9 cellular contexts compared by ENCODE assay signal in the genomic region with DNA sequence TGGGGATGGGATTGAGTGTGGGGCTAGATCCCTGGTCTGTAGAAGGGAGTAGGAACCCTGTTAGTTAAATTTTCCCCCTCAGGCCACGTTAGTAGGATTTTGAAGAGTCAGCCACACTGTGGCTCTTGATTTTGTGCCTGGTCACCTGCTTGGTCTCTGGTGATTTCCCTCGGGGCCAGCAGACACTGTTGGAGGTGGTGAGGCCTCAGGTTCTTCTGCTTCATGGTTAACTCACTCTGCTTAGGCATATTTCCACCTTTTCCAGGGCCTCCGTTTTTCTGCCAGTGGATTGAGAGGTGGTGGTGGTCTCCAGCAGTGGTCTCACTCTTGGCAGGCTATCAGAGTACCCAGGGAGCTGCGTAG. TPM values are rescaled to one million over a fixed set of nuclear protein-coding genes. Genes with fewer than 3 reads are reported as not detected.
A peak's percentile ranks its signal among the peaks of the same experiment; 100 is the strongest.
DNase-seq lines count a peak whose midpoint lies in the region; ATAC-seq and TF ChIP-seq lines count a peak whose summit lies in the region.
"Had no signal": no experiment of that assay in that cellular context is flagged by ENCODE, and none has a peak within 500 bp of the region (broad histone marks: within the 10 kb centered on the region; RNA-seq: fewer than 3 reads in every experiment).

No MANE protein-coding gene starts in this region.

- no peak for TF ChIP-seq RAD21 in SK-N-SH (IDR thresholded peaks at IDR 0.05; ENCODE audit: low read length)

- H3K27ac ChIP-seq in SK-N-SH (ENCODE audit: low read depth in 2 of 2, low read length in 1 of 2): peak overlapping the region; percentile 62 to 92; a peak in 3 of 4 replicates
- H3K27ac ChIP-seq in hepatocyte: peak overlapping the region; percentile 79
- H3K27ac ChIP-seq in smooth muscle cell (ENCODE audit: low read depth): peak overlapping the region; percentile 63
- peak overlapping the region in 1 of 5 donors; percentile 21 for H3K27ac ChIP-seq in adrenal gland

- H2AFZ ChIP-seq in SK-N-SH (ENCODE audit: low read depth) (no peak overlapping the region; the same call in 1 of the 2 replicates), hepatocyte (no peak overlapping the region), smooth muscle cell (ENCODE audit: low read depth) (no peak overlapping the region)

- H3K4me3 Mint-ChIP-seq in activated T-cell treated with anti-CD3 and anti-CD28 coated beads, Interleukin-2, amount 50 U/mL, for 4 hours: peak overlapping the region; percentile 97

- H3F3A ChIP-seq in SK-N-SH (replicated peaks; ENCODE audit: insufficient read depth): peaks cover 13% of the 10 kb centered on the region
- H3F3A ChIP-seq in smooth muscle cell (ENCODE audit: low read depth): peaks cover 23% of the 10 kb centered on the region

- H3K27me3 Mint-ChIP-seq in activated T-cell treated with anti-CD3 and anti-CD28 coated beads, Interleukin-2, amount 50 U/mL, for 4 hours (ENCODE audit: low read depth): no peaks in the 10 kb centered on the region

- H3K9ac ChIP-seq in SK-N-SH: peak overlapping the region; percentile 32; the same call in 1 of the 2 replicates
- H3K9ac ChIP-seq in smooth muscle cell (ENCODE audit: low read depth): no peak overlapping the region

- intact Hi-C loops in adrenal gland (cut with DNase I): no loop called here

- DNase-seq in SK-N-SH: no peak
- DNase-seq in activated T-cell treated with anti-CD3 and anti-CD28 coated beads, Interleukin-2, amount 50 U/mL, for 4 hours: no peak
- DNase-seq in hepatocyte (ENCODE audit: low spot score): no peak
- no peak for DNase-seq in smooth muscle cell (lab: John Stamatoyannopoulos, UW; ENCODE audit: unreplicated experiment)
- no peak for DNase-seq in cerebellar nuclear complex (lab: John Stamatoyannopoulos, UW)
- no peak for DNase-seq in adrenal gland
- no peak for DNase-seq in NCI-H187 treated with DMSO at 0.1 percent for 48 hours (lab: John Stamatoyannopoulos, UW)
- DNase-seq: NCI-H1694 treated with DMSO at 0.1 percent for 48 hours had no signal

- H3K4me3 ChIP-seq in SK-N-SH (ENCODE audit: low read depth in 2 of 2, low read length in 1 of 2) (peak overlapping the region in 1 of 2 experiments; percentile 17; a peak in 2 of 4 replicates), hepatocyte (no peak overlapping the region), smooth muscle cell (no peak overlapping the region), adrenal gland (no peak overlapping the region)

- H3K27me3 ChIP-seq in SK-N-SH (ENCODE audit: insufficient read depth): no peaks in the 10 kb centered on the region
- H3K27me3 ChIP-seq in hepatocyte: no peaks in the 10 kb centered on the region
- H3K27me3 ChIP-seq in smooth muscle cell (ENCODE audit: low read depth): no peaks in the 10 kb centered on the region
- no peaks in the 10 kb centered on the region for H3K27me3 ChIP-seq in adrenal gland

- H3K36me3 Mint-ChIP-seq in activated T-cell treated with anti-CD3 and anti-CD28 coated beads, Interleukin-2, amount 50 U/mL, for 4 hours (ENCODE audit: insufficient read depth): peaks cover under 1% of the 10 kb centered on the region

- TF ChIP-seq POLR2A in adrenal gland (IDR thresholded peaks at IDR 0.05): no peak

- POLR2A ChIA-PET in SK-N-SH (lab: Yijun Ruan, JAX): no interaction called here

- H3K4me1 Mint-ChIP-seq in activated T-cell treated with anti-CD3 and anti-CD28 coated beads, Interleukin-2, amount 50 U/mL, for 4 hours (ENCODE audit: low read depth): peaks cover 80% of the 10 kb centered on the region

- H4K20me1 ChIP-seq in SK-N-SH (ENCODE audit: insufficient read depth) (peaks cover 82% of the 10 kb centered on the region), hepatocyte (ENCODE audit: insufficient read depth, poor library complexity, severe bottlenecking) (peaks cover 77% of the 10 kb centered on the region), smooth muscle cell (ENCODE audit: low read depth) (peaks cover 85% of the 10 kb centered on the region)

- H3K9me3 Mint-ChIP-seq in activated T-cell treated with anti-CD3 and anti-CD28 coated beads, Interleukin-2, amount 50 U/mL, for 4 hours: no peaks in the 10 kb centered on the region

- 32% methylated on average over 4 of the region's 4 CpGs for WGBS in SK-N-SH (ENCODE audit: low lambda C conversion rate)
- 49% methylated on average over 4 of the region's 4 CpGs for WGBS in hepatocyte (ENCODE audit: low lambda C conversion rate, missing lambda C conversion rate)
- WGBS in smooth muscle cell (ENCODE audit: low lambda C conversion rate): 62% methylated on average over 4 of the region's 4 CpGs
- 58 to 78% (median 66%) methylated on average over 3 to 4 of the region's 4 CpGs for WGBS in adrenal gland, 4 donors

- TF ChIP-seq CTCF in SK-N-SH (IDR thresholded peaks at IDR 0.05) (no peak), hepatocyte (IDR thresholded peaks at IDR 0.05; ENCODE audit: poor library complexity) (no peak), smooth muscle cell (IDR thresholded peaks at IDR 0.05; ENCODE audit: borderline replicate concordance, insufficient read depth, poor library complexity, severe bottlenecking) (no peak), adrenal gland (IDR thresholded peaks at IDR 0.05) (no peak)

- TF ChIP-seq EP300 in SK-N-SH (IDR thresholded peaks at IDR 0.05; ENCODE audit: borderline replicate concordance in 1 of 2, low read depth in 1 of 2, low read length in 1 of 2): no peak

- H3K9me3 ChIP-seq in SK-N-SH (no peaks in the 10 kb centered on the region), hepatocyte (ENCODE audit: low read depth) (no peaks in the 10 kb centered on the region), smooth muscle cell (replicated peaks; ENCODE audit: low read depth) (no peaks in the 10 kb centered on the region), adrenal gland (replicated peaks in 1 of 3) (no peaks in the 10 kb centered on the region)

- H3K4me2 ChIP-seq in SK-N-SH (peak overlapping the region; percentile 67), hepatocyte (peak overlapping the region; percentile 65), smooth muscle cell (peak overlapping the region; percentile 58)

- H3K4me1 ChIP-seq in SK-N-SH (ENCODE audit: control insufficient read depth in 1 of 2, insufficient read depth in 2 of 2, low read depth in 1 of 2, low read length in 1 of 2) (peaks cover 68 to 70% of the 10 kb centered on the region in 2 experiments), hepatocyte (ENCODE audit: insufficient read depth) (peaks cover 71% of the 10 kb centered on the region), smooth muscle cell (ENCODE audit: low read depth) (peaks cover 59% of the 10 kb centered on the region), adrenal gland (replicated peaks in 1 of 2) (peaks cover 20 to 64% of the 10 kb centered on the region in 2 donors)

- H3K9me2 ChIP-seq in SK-N-SH (no peaks in the 10 kb centered on the region), hepatocyte (replicated peaks; ENCODE audit: insufficient read depth) (no peaks in the 10 kb centered on the region)

- H3K36me3 ChIP-seq in SK-N-SH (replicated peaks in 1 of 2; ENCODE audit: control insufficient read depth in 1 of 2, insufficient read depth in 2 of 2, low read length in 1 of 2): no peaks in the 10 kb centered on the region
- no peaks in the 10 kb centered on the region for H3K36me3 ChIP-seq in hepatocyte (replicated peaks; ENCODE audit: insufficient read depth, low read depth)
- no peaks in the 10 kb centered on the region for H3K36me3 ChIP-seq in smooth muscle cell (ENCODE audit: low read depth)
- no peaks in the 10 kb centered on the region for H3K36me3 ChIP-seq in adrenal gland (replicated peaks in 1 of 2)

- H3K79me2 ChIP-seq in SK-N-SH (ENCODE audit: insufficient read depth) (peaks cover 89% of the 10 kb centered on the region), hepatocyte (peaks cover 88% of the 10 kb centered on the region), smooth muscle cell (ENCODE audit: low read depth) (peaks cover 83% of the 10 kb centered on the region)

- no peak for ATAC-seq in SK-N-SH treated with all-trans-retinoic acid at 6 μM for 48 hours
- ATAC-seq in activated T-cell treated with anti-CD3 and anti-CD28 coated beads, Interleukin-2, amount 50 U/mL, for 4 hours: no peak

- CTCF ChIA-PET in SK-N-SH (lab: Yijun Ruan, JAX): interaction anchor here (1.2 to 35.3 kb wide), 4 partner anchors 14 to 215 kb away, joined by 3 to 602 read pairs (median 10); no protein-coding TSS in a partner anchor

TF ChIP-seq in SK-N-SH, 30 proteins besides CTCF, POLR2A, EP300 and RAD21 (continues in another document):
- TF ChIP-seq FOXJ3 (CRISPR knock-in tag; IDR thresholded peaks at IDR 0.05) (no peak), CHD2 (IDR thresholded peaks at IDR 0.05; ENCODE audit: low read length, partially characterized antibody) (no peak)
- TF ChIP-seq, protein P1, sequence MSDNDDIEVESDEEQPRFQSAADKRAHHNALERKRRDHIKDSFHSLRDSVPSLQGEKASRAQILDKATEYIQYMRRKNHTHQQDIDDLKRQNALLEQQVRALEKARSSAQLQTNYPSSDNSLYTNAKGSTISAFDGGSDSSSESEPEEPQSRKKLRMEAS (IDR thresholded peaks at IDR 0.05; ENCODE audit: low read depth): no peak

TF ChIP-seq in SK-N-SH treated with all-trans-retinoic acid at 6 μM for 48 hours, 23 proteins besides CTCF, POLR2A, EP300 and RAD21:
- TF ChIP-seq ZNF70 (CRISPR knock-in tag; IDR thresholded peaks at IDR 0.05): no peak

RNA-seq across cellular contexts. Expression of a gene that starts 4.1 kb away (rescaled TPM):
- polyA plus RNA-seq in SK-N-SH (2012; rRNA removed) (44.0 and 78.1 TPM in 2 replicates), hepatocyte (90.4 and 104 TPM in 2 replicates), smooth muscle cell (46.3 and 82.5 TPM in 2 replicates), adrenal gland (10 to 100 TPM; 13.1 to 19.5 (median 17.9) TPM)
- 42.5 and 64.1 TPM in 2 replicates for polyA plus RNA-seq in SK-N-SH (2012; cell fraction: cytosol; rRNA removed)
- 57.0 and 58.9 TPM in 2 replicates for polyA plus RNA-seq in SK-N-SH (2012; cell fraction: nucleus; rRNA removed)
- 10 to 100 TPM; 31.8 to 36.2 (median 35.0) TPM for total RNA-seq in activated T-cell treated with anti-CD3 and anti-CD28 coated beads, Interleukin-2, amount 50 U/mL, for 4 hours
- total RNA-seq in hepatocyte (55.1 and 65.9 TPM in 2 replicates), smooth muscle cell (39.8 and 42.7 TPM in 2 replicates), adrenal gland (100 to 1,000 TPM in 1 of 8 donors, 10 to 100 TPM in 7; 31.4 to 112 (median 54.6) TPM)

RNA-seq across cellular contexts. Expression of a gene that starts 49.9 kb away (rescaled TPM):
- polyA plus RNA-seq in SK-N-SH (2012; rRNA removed): 14.0 and 15.6 TPM in 2 replicates
- polyA plus RNA-seq in SK-N-SH (2012; cell fraction: cytosol; rRNA removed): 23.3 and 26.8 TPM in 2 replicates
- 4.5 and 4.6 TPM in 2 replicates for polyA plus RNA-seq in SK-N-SH (2012; cell fraction: nucleus; rRNA removed)
- total RNA-seq in activated T-cell treated with anti-CD3 and anti-CD28 coated beads, Interleukin-2, amount 50 U/mL, for 4 hours: 10 to 100 TPM in 2 of 3 donors, 1 to 10 TPM in 1; 6.1 to 11.1 (median 10.8) TPM
- total RNA-seq in hepatocyte: 159 and 166 TPM in 2 replicates
- polyA plus RNA-seq in hepatocyte: 214 and 222 TPM in 2 replicates
- 28.8 and 43.6 TPM in 2 replicates for total RNA-seq in smooth muscle cell
- 80.0 and 82.0 TPM in 2 replicates for polyA plus RNA-seq in smooth muscle cell
- total RNA-seq in adrenal gland: 10 to 100 TPM; 12.7 to 49.5 (median 21.1) TPM
- polyA plus RNA-seq in adrenal gland: 10 to 100 TPM; 24.0 to 42.6 (median 35.8) TPM
